ENCODE assay signal across 23 cellular contexts in genomic region chr17:13337171-13337570, GRCh38.
DNase-seq lines count a peak whose midpoint lies in the region; ATAC-seq, FAIRE-seq and TF ChIP-seq lines count a peak whose summit lies in the region.
"Had no signal": no experiment of that assay in that cellular context is flagged by ENCODE, and none has a peak within 500 bp of the region (broad histone marks: within the 10 kb centered on the region; RNA-seq: fewer than 3 reads in every experiment).

No MANE protein-coding gene starts in this region.

- CTCF ChIA-PET in PC-3 (lab: Charles Lee) (no interaction called here), Caco-2 (lab: Charles Lee) (no interaction called here)

- no peak for TF ChIP-seq POLR2A in H54 (IDR thresholded peaks at IDR 0.05; ENCODE audit: low read depth, low read length)

- no peak for ATAC-seq in PC-3
- ATAC-seq: activated CD8-positive, alpha-beta T cell treated with anti-CD3 and anti-CD28 coated beads for 36 hours; activated T-helper 17 cell treated with anti-CD3 and anti-CD28 coated beads, Interleukin-2, amount 50 U/mL, for 72 hours; naive thymus-derived CD4-positive, alpha-beta T cell; Right ventricle myocardium inferior; sciatic nerve had no signal

- FAIRE-seq in H54 (lab: Jason Lieb, UNC): peak; percentile 48
- FAIRE-seq: colon, HTR-8/SVneo had no signal

- no peaks in the 10 kb centered on the region for H3K79me2 ChIP-seq in PC-3 (ENCODE audit: low read length)
- no peaks in the 10 kb centered on the region for H3K79me2 ChIP-seq in neural progenitor cell (ENCODE audit: low read depth)

- H3K27me3 Mint-ChIP-seq in neural progenitor cell (ENCODE audit: insufficient read depth, low read depth) (peaks cover 2% of the 10 kb centered on the region), Caco-2 (ENCODE audit: insufficient read depth, unreplicated experiment) (no peaks in the 10 kb centered on the region)

- H3K4me1 Mint-ChIP-seq in neural progenitor cell (peaks cover 13% of the 10 kb centered on the region), Caco-2 (ENCODE audit: low read depth, unreplicated experiment) (no peaks in the 10 kb centered on the region)
- H3K4me1 Mint-ChIP-seq: activated T-helper 17 cell treated with anti-CD3 and anti-CD28 coated beads, Interleukin-2, amount 50 U/mL, for 72 hours had no signal

- H4K20me1 ChIP-seq in PC-3 (ENCODE audit: low read length): no peaks in the 10 kb centered on the region
- no peaks in the 10 kb centered on the region for H4K20me1 ChIP-seq in neural progenitor cell (ENCODE audit: low read depth)

- H3K4me2 ChIP-seq in PC-3 (ENCODE audit: low read length) (peak overlapping the region; percentile 82), neural progenitor cell (no peak overlapping the region)
- H3K4me2 ChIP-seq: KMS-11 had no signal

- H3K36me3 Mint-ChIP-seq in neural progenitor cell: no peaks in the 10 kb centered on the region
- H3K36me3 Mint-ChIP-seq in Caco-2 (ENCODE audit: insufficient read depth, unreplicated experiment): no peaks in the 10 kb centered on the region
- H3K36me3 Mint-ChIP-seq: activated naive CD4-positive, alpha-beta T cell treated with anti-CD3 and anti-CD28 coated beads, Interleukin-2, amount 10 ng/mL, durations not matched to agents 7 days and 5 days; naive thymus-derived CD4-positive, alpha-beta T cell had no signal

- BruUV-seq in PC-3 (replicated peaks; lab: Mats Ljungman, UMichigan): no TSS peak
- BruUV-seq in Caco-2 (replicated peaks; lab: Mats Ljungman, UMichigan): no TSS peak

- in situ Hi-C loops in GM13976 (cut with MboI; ENCODE audit: low sequenced_read_pairs, unreplicated experiment): no loop called here

- H3K4me1 ChIP-seq in PC-3 (ENCODE audit: insufficient read depth, low read length) (0 out of 2 replicates have a peak, but pooled peaks cover 5% of the 10 kb centered on the region), neural progenitor cell (peaks cover 8% of the 10 kb centered on the region), Caco-2 (no peaks in the 10 kb centered on the region)
- H3K4me1 ChIP-seq: prostate gland had no signal

- 0 out of 2 replicates have a peak overlapping the region, but pooled peaks have one; percentile 7 for H3K4me3 ChIP-seq in PC-3 (ENCODE audit: low read length)
- H3K4me3 ChIP-seq in neural progenitor cell: no peak overlapping the region
- no peak overlapping the region for H3K4me3 ChIP-seq in Caco-2 (ENCODE audit: low read depth, low read length)
- H3K4me3 ChIP-seq: prostate gland had no signal

- TF ChIP-seq CTCF in PC-3 (conservative IDR thresholded peaks at IDR 0.05; ENCODE audit: low read depth, low read length): no peak
- no peak for TF ChIP-seq CTCF in neural progenitor cell (IDR thresholded peaks at IDR 0.05)
- TF ChIP-seq CTCF in GM13976 (IDR thresholded peaks at IDR 0.05; ENCODE audit: borderline replicate concordance, control extremely low read depth, extremely low read depth, insufficient read depth, missing control alignments): no peak
- no peak for TF ChIP-seq CTCF in Caco-2 (IDR thresholded peaks at IDR 0.05; ENCODE audit: insufficient read depth in 1 of 2, low read depth in 1 of 2, low read length in 1 of 2, severe bottlenecking in 1 of 2, unreplicated experiment in 1 of 2)

- H3K27me3 ChIP-seq in PC-3 (ENCODE audit: low read length) (peaks cover 32% of the 10 kb centered on the region), neural progenitor cell (no peaks in the 10 kb centered on the region), Caco-2 (replicated peaks; ENCODE audit: control insufficient read depth, insufficient read depth, low read length) (no peaks in the 10 kb centered on the region)

- H3K4me3 Mint-ChIP-seq in neural progenitor cell (peak overlapping the region; percentile 36), Caco-2 (ENCODE audit: unreplicated experiment) (no peak overlapping the region)
- H3K4me3 Mint-ChIP-seq: activated CD8-positive, alpha-beta T cell treated with anti-CD3 and anti-CD28 coated beads for 36 hours; activated naive CD4-positive, alpha-beta T cell treated with anti-CD3 and anti-CD28 coated beads, Interleukin-2, amount 10 ng/mL, durations not matched to agents 7 days and 5 days; activated T-helper 17 cell treated with anti-CD3 and anti-CD28 coated beads, Interleukin-2, amount 50 U/mL, for 72 hours had no signal

- no peak overlapping the region for H3K9ac ChIP-seq in PC-3 (ENCODE audit: low read length)
- no peak overlapping the region for H3K9ac ChIP-seq in neural progenitor cell
- H3K9ac ChIP-seq: KMS-11 had no signal

- H3K9me3 ChIP-seq in PC-3 (ENCODE audit: low read length) (no peaks in the 10 kb centered on the region), neural progenitor cell (ENCODE audit: low read depth) (no peaks in the 10 kb centered on the region), Caco-2 (no peaks in the 10 kb centered on the region)
- H3K9me3 ChIP-seq: prostate gland, transverse colon had no signal

- intact Hi-C loops in PC-3 (cut with micrococcal nuclease): loop anchor here (10.0 kb wide), 1 partner anchor 1598 kb away; no protein-coding TSS in a partner anchor
- intact Hi-C loops in Caco-2 (cut with micrococcal nuclease; ENCODE audit: unreplicated experiment): loop anchor here (5.0 to 10.0 kb wide), 2 partner anchors 260 to 302 kb away; no protein-coding TSS in a partner anchor

- H3K36me3 ChIP-seq in PC-3 (ENCODE audit: low read depth, low read length): no peaks in the 10 kb centered on the region
- H3K36me3 ChIP-seq in neural progenitor cell: no peaks in the 10 kb centered on the region
- H3K36me3 ChIP-seq in Caco-2 (ENCODE audit: control insufficient read depth, insufficient read depth, low read length): no peaks in the 10 kb centered on the region
- H3K36me3 ChIP-seq: prostate gland, transverse colon had no signal

- H2AFZ ChIP-seq in PC-3 (ENCODE audit: low read length) (peak overlapping the region; percentile 94), neural progenitor cell (replicated peaks) (no peak overlapping the region)

- H3K9me3 Mint-ChIP-seq in neural progenitor cell (no peaks in the 10 kb centered on the region), Caco-2 (ENCODE audit: unreplicated experiment) (peaks cover 12% of the 10 kb centered on the region)
- H3K9me3 Mint-ChIP-seq: activated CD8-positive, alpha-beta T cell treated with anti-CD3 and anti-CD28 coated beads for 36 hours; activated naive CD4-positive, alpha-beta T cell treated with anti-CD3 and anti-CD28 coated beads, Interleukin-2, amount 10 ng/mL, durations not matched to agents 7 days and 5 days had no signal

- H3F3A ChIP-seq in PC-3 (ENCODE audit: low read length, unreplicated experiment) (no peaks in the 10 kb centered on the region), neural progenitor cell (ENCODE audit: low read depth) (no peaks in the 10 kb centered on the region)

- H3K27ac ChIP-seq in PC-3 (ENCODE audit: low read length) (no peak overlapping the region), neural progenitor cell (no peak overlapping the region)
- H3K27ac ChIP-seq: KMS-11, prostate gland, transverse colon had no signal

- POLR2A ChIA-PET in PC-3 (lab: Charles Lee; ENCODE audit: unreplicated experiment): no interaction called here
- POLR2A ChIA-PET in Caco-2 (lab: Charles Lee): no interaction called here

- H3K27ac Mint-ChIP-seq in neural progenitor cell (no peak overlapping the region), Caco-2 (ENCODE audit: unreplicated experiment) (no peak overlapping the region)
- H3K27ac Mint-ChIP-seq: activated CD8-positive, alpha-beta T cell treated with anti-CD3 and anti-CD28 coated beads for 36 hours; activated naive CD4-positive, alpha-beta T cell treated with anti-CD3 and anti-CD28 coated beads, Interleukin-2, amount 10 ng/mL, durations not matched to agents 7 days and 5 days; activated T-helper 17 cell treated with anti-CD3 and anti-CD28 coated beads, Interleukin-2, amount 50 U/mL, for 72 hours; naive thymus-derived CD4-positive, alpha-beta T cell had no signal

- no peaks in the 10 kb centered on the region for H3K9me2 ChIP-seq in PC-3 (replicated peaks; ENCODE audit: low read length)

- DNase-seq in H54 (ENCODE audit: insufficient read length, low spot score) (no peak), PC-3 (no peak), fibroblast of gingiva (ENCODE audit: low read depth) (peak; percentile 49), neural progenitor cell (ENCODE audit: low spot score) (no peak), GM13976 (ENCODE audit: low spot score) (no peak), NCI-H1417 (lab: John Stamatoyannopoulos, UW) (no peak), Caco-2 (no peak)
- DNase-seq: effector CD4-positive, alpha-beta T cell; NCI-H1417 treated with DMSO at 0.1 percent for 48 hours; NCI-H2081 treated with DMSO at 0.1 percent for 48 hours; NCI-H526 treated with DMSO at 0.1 percent for 48 hours; NK-92 treated with Interleukin-12 subunit alpha and Interleukin-12 subunit beta, amount 100 ng/mL, for 24 hours; transverse colon had no signal
